In genomic region chr12:65660096-65660495, GRCh38 we compare ENCODE assay signal across 30 cellular contexts.
"Had no signal": no experiment of that assay in that cellular context is flagged by ENCODE, and none has a peak within 500 bp of the region (broad histone marks: within the 10 kb centered on the region; RNA-seq: fewer than 3 reads in every experiment).

No MANE protein-coding gene starts in this region.

- H3K4me3 ChIP-seq: ascending aorta, coronary artery, dorsolateral prefrontal cortex, esophagus squamous epithelium, gastroesophageal sphincter had no signal

- H3K9me3 ChIP-seq: ascending aorta, esophagus squamous epithelium, gastroesophageal sphincter had no signal

- H3K36me3 Mint-ChIP-seq: activated naive CD4-positive, alpha-beta T cell treated with anti-CD3 and anti-CD28 coated beads, Interleukin-2, amount 10 ng/mL, durations not matched to agents 7 days and 5 days; activated naive CD8-positive, alpha-beta T cell treated with anti-CD3 and anti-CD28 coated beads, Interleukin-2, amount 10 ng/mL, durations not matched to agents 7 days and 5 days; brain had no signal

- ATAC-seq: activated naive CD4-positive, alpha-beta T cell treated with anti-CD3 and anti-CD28 coated beads, Interleukin-2, amount 50 U/mL, for 72 hours; activated T-cell treated with anti-CD3 and anti-CD28 coated beads, Interleukin-2, amount 50 U/mL, for 72 hours; gastroesophageal sphincter had no signal

- H3K4me3 Mint-ChIP-seq: activated CD4-positive, alpha-beta memory T cell treated with anti-CD3 and anti-CD28 coated beads, Interleukin-2, amount 10 ng/mL, durations not matched to agents 7 days and 5 days; activated CD4-positive, alpha-beta T cell treated with anti-CD3 and anti-CD28 coated beads, Interleukin-2, amount 10 ng/mL, durations not matched to agents 7 days and 5 days; activated naive CD4-positive, alpha-beta T cell treated with anti-CD3 and anti-CD28 coated beads, Interleukin-2, amount 10 ng/mL, durations not matched to agents 7 days and 5 days; activated naive CD8-positive, alpha-beta T cell treated with anti-CD3 and anti-CD28 coated beads, Interleukin-2, amount 10 ng/mL, durations not matched to agents 7 days and 5 days; activated T-cell treated with anti-CD3 and anti-CD28 coated beads, Interleukin-2, amount 50 U/mL, for 24 hours; activated T-cell treated with anti-CD3 and anti-CD28 coated beads, Interleukin-2, amount 50 U/mL, for 72 hours; brain; central memory CD8-positive, alpha-beta T cell; dendritic cell treated with granulocyte-macrophage colony-stimulating factor and Interleukin-4, amounts not matched to agents 40 ng/mL and 50 ng/mL, for 4 days; T-helper 2 cell treated with Interferon-gamma antibody and Interleukin-4, amounts not matched to agents 5 μg/mL and 100 μg/mL, for 36 hours had no signal

- H3K27ac Mint-ChIP-seq: activated CD4-positive, alpha-beta memory T cell treated with anti-CD3 and anti-CD28 coated beads, Interleukin-2, amount 10 ng/mL, durations not matched to agents 7 days and 5 days; activated CD4-positive, alpha-beta T cell treated with anti-CD3 and anti-CD28 coated beads, Interleukin-2, amount 10 ng/mL, durations not matched to agents 7 days and 5 days; activated naive CD4-positive, alpha-beta T cell treated with anti-CD3 and anti-CD28 coated beads, Interleukin-2, amount 10 ng/mL, durations not matched to agents 7 days and 5 days; activated naive CD4-positive, alpha-beta T cell treated with anti-CD3 and anti-CD28 coated beads, Interleukin-2, amount 50 U/mL, for 72 hours; activated naive CD8-positive, alpha-beta T cell treated with anti-CD3 and anti-CD28 coated beads, Interleukin-2, amount 10 ng/mL, durations not matched to agents 7 days and 5 days; activated T-cell treated with anti-CD3 and anti-CD28 coated beads, Interleukin-2, amount 50 U/mL, for 24 hours; activated T-cell treated with anti-CD3 and anti-CD28 coated beads, Interleukin-2, amount 50 U/mL, for 72 hours; brain; dendritic cell treated with granulocyte-macrophage colony-stimulating factor and Interleukin-4, amounts not matched to agents 40 ng/mL and 50 ng/mL, for 4 days; T-helper 2 cell treated with Interferon-gamma antibody and Interleukin-4, amounts not matched to agents 5 μg/mL and 100 μg/mL, for 36 hours had no signal

- H3K4me1 ChIP-seq: ascending aorta, gastroesophageal sphincter had no signal

- H3K4me1 Mint-ChIP-seq: activated CD4-positive, alpha-beta T cell treated with anti-CD3 and anti-CD28 coated beads, Interleukin-2, amount 10 ng/mL, durations not matched to agents 7 days and 5 days; activated naive CD4-positive, alpha-beta T cell treated with anti-CD3 and anti-CD28 coated beads, Interleukin-2, amount 10 ng/mL, durations not matched to agents 7 days and 5 days; central memory CD8-positive, alpha-beta T cell had no signal

- FAIRE-seq: bronchial epithelial cell had no signal

- H3K27ac ChIP-seq: ascending aorta, coronary artery, dorsolateral prefrontal cortex, esophagus squamous epithelium, gastroesophageal sphincter, WERI-Rb-1 had no signal

- H3K27me3 Mint-ChIP-seq: activated naive CD4-positive, alpha-beta T cell treated with anti-CD3 and anti-CD28 coated beads, Interleukin-2, amount 10 ng/mL, durations not matched to agents 7 days and 5 days; brain had no signal

- H3K9me3 Mint-ChIP-seq: activated CD4-positive, alpha-beta memory T cell treated with anti-CD3 and anti-CD28 coated beads, Interleukin-2, amount 10 ng/mL, durations not matched to agents 7 days and 5 days; activated naive CD4-positive, alpha-beta T cell treated with anti-CD3 and anti-CD28 coated beads, Interleukin-2, amount 10 ng/mL, durations not matched to agents 7 days and 5 days; dendritic cell treated with granulocyte-macrophage colony-stimulating factor and Interleukin-4, amounts not matched to agents 40 ng/mL and 50 ng/mL, for 4 days; T-helper 2 cell treated with Interferon-gamma antibody and Interleukin-4, amounts not matched to agents 5 μg/mL and 100 μg/mL, for 36 hours had no signal

- DNase-seq: activated CD4-positive, alpha-beta memory T cell treated with anti-CD3 and anti-CD28 coated beads, Interleukin-2, amount 10 ng/mL, durations not matched to agents 7 days and 5 days; activated CD4-positive, alpha-beta T cell treated with anti-CD3 and anti-CD28 coated beads for 1 hour; activated CD4-positive, alpha-beta T cell treated with anti-CD3 and anti-CD28 coated beads for 4 hours; activated CD4-positive, alpha-beta T cell treated with anti-CD3 and anti-CD28 coated beads, Interleukin-2, amount 10 ng/mL, durations not matched to agents 7 days and 5 days; activated CD4-positive, alpha-beta T cell treated with anti-CD3 and anti-CD28 coated beads, Interleukin-2, amount 50 U/mL, for 4 hours; activated CD4-positive, CD25-positive, alpha-beta regulatory T cell; activated CD8-positive, alpha-beta memory T cell treated with anti-CD3 and anti-CD28 coated beads, Interleukin-2, amount 50 U/mL, for 48 hours; activated gamma-delta T cell; activated naive CD4-positive, alpha-beta T cell; activated naive CD4-positive, alpha-beta T cell treated with anti-CD3 and anti-CD28 coated beads, Interleukin-2, amount 10 ng/mL, durations not matched to agents 7 days and 5 days; activated naive CD8-positive, alpha-beta T cell treated with anti-CD3 and anti-CD28 coated beads, Interleukin-2, amount 10 ng/mL, durations not matched to agents 7 days and 5 days; activated T-cell treated with anti-CD3 and anti-CD28 coated beads for 4 hours; activated T-cell treated with anti-CD3 and anti-CD28 coated beads, Interleukin-2, amount 50 U/mL, for 24 hours; activated T-cell treated with anti-CD3 and anti-CD28 coated beads, Interleukin-2, amount 50 U/mL, for 72 hours; dorsolateral prefrontal cortex; effector memory CD4-positive, alpha-beta T cell; esophagus squamous epithelium; foreskin melanocyte; hippocampal formation; T1000; WERI-Rb-1 had no signal

- H3K36me3 ChIP-seq: ascending aorta, esophagus squamous epithelium, gastroesophageal sphincter, WERI-Rb-1 had no signal

- H3K27me3 ChIP-seq: ascending aorta, esophagus squamous epithelium, gastroesophageal sphincter had no signal
